14 cellular contexts compared by ENCODE assay signal in the genomic region with DNA sequence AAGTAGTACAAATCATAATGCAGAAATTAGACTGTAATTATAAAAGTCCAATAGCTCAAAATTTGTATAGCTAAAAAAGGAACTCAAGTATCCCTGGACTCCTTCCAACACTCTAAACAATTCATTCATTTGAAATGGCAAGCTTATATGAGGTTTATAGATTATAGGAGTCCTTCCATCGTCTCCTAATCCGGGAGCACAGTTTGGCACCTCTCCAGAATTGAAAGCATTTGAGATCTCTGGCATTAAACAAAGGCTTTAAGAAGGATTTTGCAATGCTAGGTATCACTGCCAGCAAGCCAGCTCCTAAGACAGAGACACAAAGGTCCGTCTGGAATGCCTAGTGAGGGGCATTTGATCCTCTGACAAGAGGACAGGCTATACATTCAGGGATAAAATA.
DNase-seq lines count a peak whose midpoint lies in the region; TF ChIP-seq lines count a peak whose summit lies in the region.
"Had no signal": no experiment of that assay in that cellular context is flagged by ENCODE, and none has a peak within 500 bp of the region (broad histone marks: within the 10 kb centered on the region; RNA-seq: fewer than 3 reads in every experiment).

No MANE protein-coding gene starts in this region.

- TF ChIP-seq EP300 in sigmoid colon (IDR thresholded peaks at IDR 0.05) = no peak

- WGBS in sigmoid colon, 2 donors = 12 to 68% methylated on average over 3 of the region's 3 CpGs

- intact Hi-C loops in sigmoid colon (cut with DNase I) = no loop called here

- no peaks in the 10 kb centered on the region for H3K9me3 ChIP-seq in sigmoid colon
- H3K9me3 ChIP-seq: uterus had no signal

- H3K4me1 ChIP-seq in sigmoid colon = peaks cover 0 to 83% (median 71%) of the 10 kb centered on the region in 4 donors

- in situ Hi-C loops in GM13976 (cut with MboI; ENCODE audit: low sequenced_read_pairs, unreplicated experiment) = loop anchor here (25.0 kb wide), 1 partner anchor 227 kb away; no protein-coding TSS in a partner anchor

- H3K4me3 ChIP-seq in sigmoid colon = no peak overlapping the region
- H3K4me3 ChIP-seq: uterus had no signal

- H3K36me3 ChIP-seq in sigmoid colon = peaks cover 0 to 2% (median 0%) of the 10 kb centered on the region in 4 donors
- H3K36me3 ChIP-seq: uterus had no signal

- no peak for TF ChIP-seq POLR2A in sigmoid colon (IDR thresholded peaks at IDR 0.05)

- peak; percentile 32 for DNase-seq in M059J (ENCODE audit: low read depth)
- DNase-seq in NCI-H82 treated with DMSO at 0.1 percent for 48 hours (lab: John Stamatoyannopoulos, UW; ENCODE audit: unreplicated experiment) = peak; percentile 93
- DNase-seq in fibroblast of gingiva (ENCODE audit: low read depth) = peak; percentile 51
- no peak for DNase-seq in sigmoid colon
- DNase-seq in NCI-H187 treated with DMSO at 0.1 percent for 48 hours (lab: John Stamatoyannopoulos, UW) = no peak
- no peak for DNase-seq in GM13976 (ENCODE audit: low spot score)
- no peak for DNase-seq in HPDE6-E6E7 (ENCODE audit: extremely low spot score)
- DNase-seq: activated CD4-positive, alpha-beta T cell treated with anti-CD3 and anti-CD28 coated beads for 4 hours; EL; HCEC 1CT; NCI-H1436 treated with DMSO at 0.1 percent for 48 hours; uterus had no signal

- peak overlapping the region in 3 of 4 donors; percentile 64 to 73 (median 72) for H3K27ac ChIP-seq in sigmoid colon
- H3K27ac ChIP-seq: parathyroid adenoma, uterus had no signal

- no peaks in the 10 kb centered on the region for H3K27me3 ChIP-seq in sigmoid colon
- H3K27me3 ChIP-seq: dorsolateral prefrontal cortex, uterus had no signal

- TF ChIP-seq CTCF in sigmoid colon (IDR thresholded peaks at IDR 0.05) = no peak
- no peak for TF ChIP-seq CTCF in GM13976 (IDR thresholded peaks at IDR 0.05; ENCODE audit: borderline replicate concordance, control extremely low read depth, extremely low read depth, insufficient read depth, missing control alignments)

Comparison
In these comparisons a context has a peak if more than half of its experiments do, and no peak if none do; other contexts are left out.
1. DNase-seq: peak in M059J (single experiment), NCI-H82 treated with DMSO at 0.1 percent for 48 hours (single experiment) and fibroblast of gingiva (single experiment); none in sigmoid colon (single experiment), NCI-H187 treated with DMSO at 0.1 percent for 48 hours (single experiment), GM13976 (single experiment) and HPDE6-E6E7 (single experiment).